25 cellular contexts compared by ENCODE assay signal in genomic region chr19:19260842-19261241, GRCh38. TPM values are rescaled to one million over a fixed set of nuclear protein-coding genes. Genes with fewer than 3 reads are reported as not detected.
DNase-seq lines count a peak whose midpoint lies in the region; ATAC-seq and TF ChIP-seq lines count a peak whose summit lies in the region.
"Had no signal": no experiment of that assay in that cellular context is flagged by ENCODE, and none has a peak within 500 bp of the region (broad histone marks: within the 10 kb centered on the region; RNA-seq: fewer than 3 reads in every experiment).

No MANE protein-coding gene starts in this region.

- no peaks in the 10 kb centered on the region; the same call in 1 of the 2 replicates for H3K36me3 ChIP-seq in ES-I3 (ENCODE audit: insufficient read depth, low read length)
- peaks cover 14% of the 10 kb centered on the region for H3K36me3 ChIP-seq in NT2/D1 (ENCODE audit: insufficient read depth, insufficient read length, low read length)
- no peaks in the 10 kb centered on the region for H3K36me3 ChIP-seq in hepatocyte (replicated peaks; ENCODE audit: insufficient read depth, low read depth)
- H3K36me3 ChIP-seq in osteoblast (ENCODE audit: insufficient read depth, low read length), result no peaks in the 10 kb centered on the region
- H3K36me3 ChIP-seq: brain microvascular endothelial cell, lower lobe of right lung, spleen, thyroid gland had no signal

- no peak for ATAC-seq in GM21737 (IDR thresholded peaks at IDR 0.05; ENCODE audit: unreplicated experiment)
- ATAC-seq in GM21423 (IDR thresholded peaks at IDR 0.05; ENCODE audit: unreplicated experiment), result no peak

- no peak overlapping the region for H3K27ac ChIP-seq in hepatocyte
- H3K27ac ChIP-seq in osteoblast (ENCODE audit: low read depth, low read length), result no peak overlapping the region
- H3K27ac ChIP-seq: brain microvascular endothelial cell, lower lobe of right lung, spleen, thyroid gland, VCaP had no signal

- H3K4me1 ChIP-seq in ES-I3 (ENCODE audit: insufficient read depth, low read length), result no peaks in the 10 kb centered on the region
- peaks cover 13% of the 10 kb centered on the region for H3K4me1 ChIP-seq in NT2/D1 (ENCODE audit: insufficient read depth, insufficient read length)
- no peaks in the 10 kb centered on the region for H3K4me1 ChIP-seq in hepatocyte (ENCODE audit: insufficient read depth)
- H3K4me1 ChIP-seq in osteoblast (ENCODE audit: insufficient read depth, low read length), result no peaks in the 10 kb centered on the region

- DNase-seq in NT2/D1 (ENCODE audit: low read depth, low spot score) (no peak), hepatocyte (ENCODE audit: low spot score) (no peak), osteoblast (ENCODE audit: insufficient read length, low spot score, missing footprints) (peak; percentile 79), NAMALWA (ENCODE audit: low spot score) (no peak), head of caudate nucleus (no peak)
- DNase-seq: activated CD4-positive, alpha-beta memory T cell treated with anti-CD3 and anti-CD28 coated beads for 36 hours; activated T-cell treated with anti-CD3 and anti-CD28 coated beads, Interleukin-2, amount 50 U/mL, for 4 hours; brain microvascular endothelial cell; dermis blood vessel endothelial cell; DMS153; erythroblast; GOT3; lower lobe of right lung; NCI-H1048; NCI-H2081; NCI-H510A treated with DMSO at 0.1 percent for 48 hours; spleen; thyroid gland had no signal

- H3K27me3 ChIP-seq in NT2/D1 (ENCODE audit: insufficient read depth, insufficient read length) (peaks cover 17% of the 10 kb centered on the region), hepatocyte (peaks cover 35% of the 10 kb centered on the region), osteoblast (ENCODE audit: insufficient read depth, low read length) (peaks cover 31% of the 10 kb centered on the region)
- H3K27me3 ChIP-seq: thyroid gland had no signal

- 73% methylated on average over 28 of the region's 28 CpGs for WGBS in hepatocyte (ENCODE audit: low lambda C conversion rate, missing lambda C conversion rate)

- H3K9me3 ChIP-seq in ES-I3 (ENCODE audit: control insufficient read depth, insufficient read depth, low read length) (no peaks in the 10 kb centered on the region), NT2/D1 (ENCODE audit: insufficient read depth, low read length) (no peaks in the 10 kb centered on the region), hepatocyte (ENCODE audit: low read depth) (no peaks in the 10 kb centered on the region), osteoblast (ENCODE audit: low read depth, low read length) (no peaks in the 10 kb centered on the region)
- H3K9me3 ChIP-seq: lower lobe of right lung, thyroid gland had no signal

- intact Hi-C loops in head of caudate nucleus (cut with DNase I), result no loop called here

- no peaks in the 10 kb centered on the region for H3K9me2 ChIP-seq in hepatocyte (replicated peaks; ENCODE audit: insufficient read depth)

- H3K9ac ChIP-seq in ES-I3 (ENCODE audit: low read depth, low read length) (peak overlapping the region; percentile 41; the same call in 1 of the 2 replicates), NT2/D1 (ENCODE audit: insufficient read length, low read depth) (peak overlapping the region; percentile 79)

- H3K4me2 ChIP-seq in hepatocyte (peak overlapping the region; percentile 77), osteoblast (ENCODE audit: insufficient read depth, low read length) (no peak overlapping the region)

- peak overlapping the region; percentile 62 for H3K4me3 ChIP-seq in NT2/D1 (ENCODE audit: insufficient read length, low read depth)
- H3K4me3 ChIP-seq in hepatocyte, result no peak overlapping the region
- H3K4me3 ChIP-seq in osteoblast (ENCODE audit: insufficient read depth, low read length), result no peak overlapping the region
- H3K4me3 ChIP-seq: lower lobe of right lung, thyroid gland had no signal

- H3K79me2 ChIP-seq in hepatocyte (no peaks in the 10 kb centered on the region), osteoblast (ENCODE audit: insufficient read depth, low read length) (no peaks in the 10 kb centered on the region)

- H4K20me1 ChIP-seq in hepatocyte (ENCODE audit: insufficient read depth, poor library complexity, severe bottlenecking) (no peaks in the 10 kb centered on the region), osteoblast (ENCODE audit: insufficient read depth, low read length) (no peaks in the 10 kb centered on the region)

- TF ChIP-seq CTCF in hepatocyte (IDR thresholded peaks at IDR 0.05; ENCODE audit: poor library complexity), result no peak
- no peak for TF ChIP-seq CTCF in osteoblast (IDR thresholded peaks at IDR 0.05; ENCODE audit: extremely low read depth, low read depth, low read length)

- H2AFZ ChIP-seq in hepatocyte (no peak overlapping the region), osteoblast (ENCODE audit: low read length) (no peak overlapping the region)

RNA-seq across cellular contexts. Expression of gene TM6SF2, which starts 12.3 kb away (rescaled TPM):
- total RNA-seq in hepatocyte, result 3.1 and 4.5 TPM in 2 replicates
- polyA plus RNA-seq in hepatocyte, result 8.4 and 8.6 TPM in 2 replicates
- total RNA-seq in osteoblast, result 0.29 and 0.36 TPM in 2 replicates
- total RNA-seq: activated CD4-positive, alpha-beta memory T cell treated with anti-CD3 and anti-CD28 coated beads for 36 hours; activated naive CD4-positive, alpha-beta T cell treated with anti-CD3 and anti-CD28 coated beads, Interleukin-2, amount 50 U/mL, for 72 hours; activated T-cell treated with anti-CD3 and anti-CD28 coated beads, Interleukin-2, amount 50 U/mL, for 4 hours; dermis blood vessel endothelial cell; pulmonary artery endothelial cell; thyroid gland had no signal
- polyA plus RNA-seq: CD14-positive monocyte had no signal

RNA-seq across cellular contexts. Expression of gene NCAN, which starts 49.1 kb away (rescaled TPM):
- 0.03 TPM in 1 of 2 replicates, not detected in the other for total RNA-seq in hepatocyte
- polyA plus RNA-seq in hepatocyte, result not detected in 2 replicates
- total RNA-seq in osteoblast, result under 0.01 TPM in 1 of 2 replicates, not detected in the other
- total RNA-seq: activated naive CD4-positive, alpha-beta T cell treated with anti-CD3 and anti-CD28 coated beads, Interleukin-2, amount 50 U/mL, for 72 hours; dermis blood vessel endothelial cell; lower lobe of right lung; pulmonary artery endothelial cell had no signal
- polyA plus RNA-seq: CD14-positive monocyte, spleen had no signal

RNA-seq across cellular contexts. Expression of gene NR2C2AP, which starts 57.6 kb away (rescaled TPM):
- total RNA-seq in hepatocyte, result 6.1 and 9.0 TPM in 2 replicates
- polyA plus RNA-seq in hepatocyte, result 5.2 and 10.4 TPM in 2 replicates
- total RNA-seq in osteoblast, result 6.2 and 6.5 TPM in 2 replicates

RNA-seq across cellular contexts. Expression of gene SUGP1, which starts 59.5 kb away (rescaled TPM):
- total RNA-seq in hepatocyte (13.1 and 25.8 TPM in 2 replicates), osteoblast (27.1 and 31.2 TPM in 2 replicates)
- polyA plus RNA-seq in hepatocyte, result 43.7 and 57.4 TPM in 2 replicates

RNA-seq across cellular contexts. Expression of gene MAU2, which starts 59.8 kb away (rescaled TPM):
- total RNA-seq in hepatocyte, result 21.2 and 31.8 TPM in 2 replicates
- polyA plus RNA-seq in hepatocyte, result 25.3 and 29.0 TPM in 2 replicates
- total RNA-seq in osteoblast, result 37.1 and 39.1 TPM in 2 replicates
